22 cellular contexts compared by ENCODE assay signal in genomic region chr17:69900101-69900500, GRCh38.
"Had no signal": no experiment of that assay in that cellular context is flagged by ENCODE, and none has a peak within 500 bp of the region (broad histone marks: within the 10 kb centered on the region; RNA-seq: fewer than 3 reads in every experiment).

No MANE protein-coding gene starts in this region.

- ATAC-seq: HepG2, K562 had no signal

- H3K9ac ChIP-seq: KMS-11 had no signal

- H3K4me1 ChIP-seq: Peyer's patch had no signal

- H3K36me3 ChIP-seq: Peyer's patch, SJSA1 had no signal

- H3K4me3 ChIP-seq: K562, PC-9, Peyer's patch, SJSA1, SK-N-MC had no signal

- H3K4me2 ChIP-seq: KMS-11, PC-9 had no signal

- H2AFZ ChIP-seq: PC-9 had no signal

- DNase-seq: NCI-H1092, NCI-H1105 treated with DMSO at 0.1 percent for 48 hours, NCI-H1417 treated with DMSO at 0.1 percent for 48 hours, NCI-H146, NCI-H1694 treated with DMSO at 0.1 percent for 48 hours, NCI-H1930, NCI-H2081, NCI-H2107, NCI-H2227 treated with DMSO at 0.1 percent for 48 hours, NCI-H524, NCI-H526 treated with DMSO at 0.1 percent for 48 hours, NCI-H748 treated with DMSO at 0.1 percent for 48 hours, OCI-M1, PC-9, Peyer's patch, Right ventricle myocardium superior, SIG-M5 had no signal

- H3K9me3 ChIP-seq: Peyer's patch, SJSA1 had no signal

- H3K27me3 ChIP-seq: Peyer's patch, SJSA1 had no signal

- H3K27ac ChIP-seq: KMS-11, PC-9, Peyer's patch, SJSA1, SK-N-MC had no signal
